In the genomic region with DNA sequence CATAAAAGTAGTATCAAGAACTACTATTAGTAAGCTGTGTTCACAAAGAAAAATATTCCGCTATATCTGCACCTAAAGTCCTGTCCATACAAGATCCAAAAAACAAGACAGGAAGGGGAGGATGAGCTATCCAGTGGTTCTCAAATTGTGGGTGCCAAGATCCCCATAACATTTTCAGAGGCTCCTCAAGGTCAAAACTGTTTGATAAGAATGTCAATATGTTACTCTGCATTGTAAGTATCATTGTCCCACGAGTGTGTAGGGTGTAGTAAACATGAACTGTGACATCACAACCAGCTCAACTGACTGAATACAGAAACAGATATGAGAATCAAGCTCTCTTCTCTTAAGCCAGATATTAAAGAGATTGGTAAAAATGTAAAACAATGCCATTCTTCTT, we compare ENCODE assay signal across 9 cellular contexts.
"Had no signal": no experiment of that assay in that cellular context is flagged by ENCODE, and none has a peak within 500 bp of the region (broad histone marks: within the 10 kb centered on the region; RNA-seq: fewer than 3 reads in every experiment).

No MANE protein-coding gene starts in this region.

- H3K4me3 Mint-ChIP-seq: GM23338, H9 had no signal

- ATAC-seq: GM23338 had no signal

- DNase-seq: H9, HCEC 1CT, IMR-90, Karpas-422, KBM-7 had no signal

- H3K27ac ChIP-seq: KMS-11 had no signal

- FAIRE-seq: H1, H54 had no signal

- H3K4me3 ChIP-seq: GM23338 had no signal

- H3K27ac Mint-ChIP-seq: GM23338, H9 had no signal
